13 cellular contexts compared by ENCODE assay signal in genomic region chr4:85933306-85933640, GRCh38.
"Had no signal": no experiment of that assay in that cellular context is flagged by ENCODE, and none has a peak within 500 bp of the region (broad histone marks: within the 10 kb centered on the region; RNA-seq: fewer than 3 reads in every experiment).

No MANE protein-coding gene starts in this region.

- H3K27me3 ChIP-seq: colonic mucosa, esophagus squamous epithelium had no signal

- H3K36me3 ChIP-seq: colonic mucosa, esophagus squamous epithelium, prostate gland had no signal

- DNase-seq: activated B cell treated with CpG ODN at 0.5 μM for 24 hours; activated CD4-positive, alpha-beta T cell treated with anti-CD3 and anti-CD28 coated beads for 48 hours; activated CD8-positive, alpha-beta memory T cell treated with anti-CD3 and anti-CD28 coated beads, Interleukin-2, amount 50 U/mL, for 4 hours; activated CD8-positive, alpha-beta T cell treated with anti-CD3 and anti-CD28 coated beads, Interleukin-2, amount 10 ng/mL, durations not matched to agents 7 days and 5 days; activated gamma-delta T cell; activated T-cell treated with anti-CD3 and anti-CD28 coated beads, Interleukin-2, amount 50 U/mL, for 72 hours; colonic mucosa; esophagus squamous epithelium; occipital lobe; SW 1271 had no signal

- ATAC-seq: activated CD8-positive, alpha-beta T cell treated with anti-CD3 and anti-CD28 coated beads, Interleukin-2, amount 10 ng/mL, durations not matched to agents 7 days and 5 days; activated naive CD4-positive, alpha-beta T cell treated with anti-CD3 and anti-CD28 coated beads, Interleukin-2, amount 50 U/mL, for 72 hours; activated T-cell treated with anti-CD3 and anti-CD28 coated beads, Interleukin-2, amount 50 U/mL, for 72 hours; natural killer cell treated with Interleukin-12 subunit alpha and Interleukin-12 subunit beta and Interleukin-15 and Interleukin-18, amount 100 ng/mL, for 72 hours had no signal

- H3K4me1 ChIP-seq: colonic mucosa, prostate gland had no signal

- H3K9me3 ChIP-seq: colonic mucosa, esophagus squamous epithelium, prostate gland had no signal

- H3K4me3 ChIP-seq: colonic mucosa, prostate gland had no signal

- H3K27ac ChIP-seq: colonic mucosa, esophagus squamous epithelium, prostate gland had no signal
